22 cellular contexts compared by ENCODE assay signal in the genomic region with DNA sequence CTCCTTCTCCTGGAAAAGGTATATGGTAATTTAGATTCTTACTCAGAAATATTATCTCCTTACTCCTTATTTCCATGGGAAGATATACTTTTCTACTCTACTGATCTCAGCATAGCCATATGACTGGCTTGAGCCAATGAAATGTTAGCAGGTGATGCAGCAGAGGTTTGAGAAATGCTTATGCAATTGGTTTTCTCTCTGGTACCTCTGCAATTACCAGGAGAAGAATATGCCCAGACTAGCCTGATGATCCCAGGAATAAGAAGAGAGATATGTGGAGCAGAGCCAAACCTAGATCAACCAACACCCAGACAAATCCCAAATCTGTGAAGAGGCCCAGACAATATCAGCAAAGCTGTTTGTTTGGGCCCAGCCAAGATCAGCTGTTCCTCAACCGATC.
"Had no signal": no experiment of that assay in that cellular context is flagged by ENCODE, and none has a peak within 500 bp of the region (broad histone marks: within the 10 kb centered on the region; RNA-seq: fewer than 3 reads in every experiment).

No MANE protein-coding gene starts in this region.

- H3K36me3 Mint-ChIP-seq: memory B cell; naive thymus-derived CD4-positive, alpha-beta T cell had no signal

- ATAC-seq: gastrocnemius medialis; heart right ventricle; left cardiac atrium; left lung; left ventricle myocardium superior; lower lobe of right lung; naive thymus-derived CD4-positive, alpha-beta T cell had no signal

- DNase-seq: dermis blood vessel endothelial cell; dorsolateral prefrontal cortex; effector CD4-positive, alpha-beta T cell; effector memory CD4-positive, alpha-beta T cell; erythroblast; foreskin melanocyte; gastrocnemius medialis; glutamatergic neuron; head of caudate nucleus; heart right ventricle; hippocampal formation; left cardiac atrium; left lung; left ventricle myocardium superior; lower lobe of right lung; mesendoderm; midbrain; naive thymus-derived CD4-positive, alpha-beta T cell had no signal

- H3K9me3 ChIP-seq: esophagus muscularis mucosa, gastrocnemius medialis, heart right ventricle, left lung, lower lobe of right lung had no signal

- H3K4me3 ChIP-seq: coronary artery, dorsolateral prefrontal cortex, esophagus muscularis mucosa, gastrocnemius medialis, heart right ventricle, left lung, lower lobe of right lung had no signal

- H3K27ac ChIP-seq: coronary artery, dorsolateral prefrontal cortex, epithelial cell of prostate, esophagus muscularis mucosa, gastrocnemius medialis, heart right ventricle, left lung, lower lobe of right lung had no signal

- H3K4me3 Mint-ChIP-seq: memory B cell; naive thymus-derived CD4-positive, alpha-beta T cell had no signal

- H3K27me3 ChIP-seq: esophagus muscularis mucosa had no signal

- H3K27ac Mint-ChIP-seq: memory B cell; naive thymus-derived CD4-positive, alpha-beta T cell had no signal

- H3K9me3 Mint-ChIP-seq: memory B cell had no signal

- H3K36me3 ChIP-seq: esophagus muscularis mucosa, gastrocnemius medialis, heart right ventricle, left lung, lower lobe of right lung had no signal

- H3K4me1 ChIP-seq: gastrocnemius medialis, left lung, lower lobe of right lung had no signal
